In genomic region chr18:68713791-68714190, GRCh38 we compare ENCODE assay signal across 8 cellular contexts.
DNase-seq lines count a peak whose midpoint lies in the region; ATAC-seq and TF ChIP-seq lines count a peak whose summit lies in the region.

No MANE protein-coding gene starts in this region.

- H3K27ac ChIP-seq in OCI-LY3 (ENCODE audit: low read length) (peak overlapping the region; percentile 51; the same call in 1 of the 2 replicates), parathyroid adenoma (no peak overlapping the region)

- H2AFZ ChIP-seq in OCI-LY3 (ENCODE audit: low read depth, low read length): no peak overlapping the region
- H2AFZ ChIP-seq in parathyroid adenoma: peak overlapping the region; percentile 96

- H3K4me2 ChIP-seq in OCI-LY3 (ENCODE audit: low read length) (peak overlapping the region; percentile 85), parathyroid adenoma (ENCODE audit: low read length) (peak overlapping the region; percentile 91)

- peak overlapping the region; percentile 84 for H3K4me3 ChIP-seq in OCI-LY3 (ENCODE audit: low read length)
- peak overlapping the region; percentile 91 for H3K4me3 ChIP-seq in epithelial cell of esophagus (ENCODE audit: low read length)
- H3K4me3 ChIP-seq in parathyroid adenoma (ENCODE audit: low read depth, low read length): peak overlapping the region; percentile 86

- H3K9me3 ChIP-seq in OCI-LY3 (ENCODE audit: insufficient read depth, low read length) (no peaks in the 10 kb centered on the region), parathyroid adenoma (ENCODE audit: control insufficient read depth, low read length) (no peaks in the 10 kb centered on the region)

- peak; percentile 29 for DNase-seq in EL
- peak; percentile 29 for DNase-seq in epithelial cell of esophagus (ENCODE audit: low read depth)
- DNase-seq in NCI-H1694 treated with DMSO at 0.1 percent for 48 hours (lab: John Stamatoyannopoulos, UW): no peak

- peaks cover 12% of the 10 kb centered on the region for H3K4me1 ChIP-seq in OCI-LY3 (ENCODE audit: low read length)
- no peaks in the 10 kb centered on the region for H3K4me1 ChIP-seq in parathyroid adenoma

- peaks cover 5% of the 10 kb centered on the region; the same call in 1 of the 2 replicates for H4K20me1 ChIP-seq in OCI-LY3 (ENCODE audit: insufficient read depth, low read length)

- H3K9ac ChIP-seq in OCI-LY3 (ENCODE audit: low read length) (peak overlapping the region; percentile 79), parathyroid adenoma (no peak overlapping the region)

- H3K36me3 ChIP-seq in OCI-LY3 (replicated peaks; ENCODE audit: low read depth, low read length) (peaks cover 44% of the 10 kb centered on the region), parathyroid adenoma (ENCODE audit: control insufficient read depth, insufficient read depth, low read length) (no peaks in the 10 kb centered on the region)

- no peaks in the 10 kb centered on the region for H3K27me3 ChIP-seq in OCI-LY3 (ENCODE audit: low read depth, low read length)
- no peaks in the 10 kb centered on the region for H3K27me3 ChIP-seq in parathyroid adenoma (ENCODE audit: control insufficient read depth, insufficient read depth, low read length)

- no peak for ATAC-seq in HG02840 (IDR thresholded peaks at IDR 0.05; ENCODE audit: low FRiP score, unreplicated experiment)
- ATAC-seq in GM18873 (IDR thresholded peaks at IDR 0.05; ENCODE audit: low FRiP score, unreplicated experiment): no peak
- no peak for ATAC-seq in HG03469 (IDR thresholded peaks at IDR 0.05; ENCODE audit: unreplicated experiment)

- H3K79me2 ChIP-seq in OCI-LY3 (ENCODE audit: low read length): peaks cover 57% of the 10 kb centered on the region
- no peaks in the 10 kb centered on the region for H3K79me2 ChIP-seq in parathyroid adenoma

- TF ChIP-seq CTCF in OCI-LY3 (IDR thresholded peaks at IDR 0.05; ENCODE audit: low read depth, low read length) (no peak), epithelial cell of esophagus (IDR thresholded peaks at IDR 0.05; ENCODE audit: insufficient read depth, low read depth, low read length, missing control alignments) (no peak), parathyroid adenoma (IDR thresholded peaks at IDR 0.05) (no peak)
